In the genomic region with DNA sequence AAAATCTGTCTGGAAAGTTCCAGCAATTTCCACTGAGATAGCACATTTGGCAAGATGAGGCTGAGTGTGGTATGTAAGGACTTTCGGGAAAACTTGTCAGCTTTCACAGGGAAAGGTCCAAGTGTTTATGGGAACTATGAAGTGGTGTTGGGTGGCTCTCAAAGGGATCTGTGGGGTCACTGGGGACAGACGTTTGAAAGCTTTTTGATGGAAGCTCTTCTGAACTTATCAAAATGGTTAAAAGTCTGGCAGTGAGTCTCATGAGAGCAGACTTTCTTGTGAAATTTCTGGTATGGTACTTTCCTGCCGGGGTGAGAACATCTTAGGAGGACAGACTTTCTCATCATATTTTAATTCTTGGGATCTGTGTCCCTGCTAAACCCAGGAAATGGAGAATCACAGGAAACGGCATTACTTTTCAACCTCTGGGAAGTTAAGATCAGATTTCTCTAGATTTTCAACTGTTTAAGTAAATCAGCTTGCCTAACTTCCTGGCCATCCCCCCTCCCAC, we compare ENCODE assay signal across 14 cellular contexts.
DNase-seq lines count a peak whose midpoint lies in the region; ATAC-seq and TF ChIP-seq lines count a peak whose summit lies in the region.
"Had no signal": no experiment of that assay in that cellular context is flagged by ENCODE, and none has a peak within 500 bp of the region (broad histone marks: within the 10 kb centered on the region; RNA-seq: fewer than 3 reads in every experiment).

No MANE protein-coding gene starts in this region.

- no peaks in the 10 kb centered on the region for H3K27me3 ChIP-seq in dorsolateral prefrontal cortex
- H3K27me3 ChIP-seq in lower lobe of right lung (ENCODE audit: low read depth), result no peaks in the 10 kb centered on the region
- H3K27me3 ChIP-seq in skeletal muscle tissue (ENCODE audit: control insufficient read depth in 3 of 3, insufficient read depth in 3 of 3, low read length in 3 of 3), result no peaks in the 10 kb centered on the region
- H3K27me3 ChIP-seq: neutrophil had no signal

- TF ChIP-seq CTCF in dorsolateral prefrontal cortex (IDR thresholded peaks at IDR 0.05 in 54 of 56, conservative IDR thresholded peaks at IDR 0.05 in 2 of 56; ENCODE audit: low read depth in 1 of 56, partially characterized antibody in 56 of 56) (no peak), lower lobe of right lung (IDR thresholded peaks at IDR 0.05) (no peak)

- ATAC-seq in lower lobe of right lung (peak in 1 of 2 donors; percentile 53), HG02763 (IDR thresholded peaks at IDR 0.05; ENCODE audit: unreplicated experiment) (no peak), GM18517 (IDR thresholded peaks at IDR 0.05; ENCODE audit: unreplicated experiment) (no peak), GM18511 (IDR thresholded peaks at IDR 0.05; ENCODE audit: unreplicated experiment) (no peak), HG03342 (IDR thresholded peaks at IDR 0.05; ENCODE audit: unreplicated experiment) (no peak)
- ATAC-seq: Panc1 had no signal

- H3K9ac ChIP-seq in skeletal muscle tissue (ENCODE audit: low read depth in 1 of 3, low read length in 3 of 3), result peak overlapping the region in 2 of 3 donors; percentile 20 to 45

- H3K27ac ChIP-seq in dorsolateral prefrontal cortex (peak overlapping the region; percentile 77 to 99 (median 95)), lower lobe of right lung (peak overlapping the region; percentile 70), skeletal muscle tissue (ENCODE audit: low read depth, low read length) (peak overlapping the region; percentile 79)
- H3K27ac ChIP-seq: neutrophil had no signal

- peak overlapping the region in 53 of 59 donors; percentile 6 to 65 (median 36) for H3K4me3 ChIP-seq in dorsolateral prefrontal cortex
- H3K4me3 ChIP-seq in lower lobe of right lung, result no peak overlapping the region
- no peak overlapping the region for H3K4me3 ChIP-seq in skeletal muscle tissue (ENCODE audit: low read length in 3 of 3)

- DNase-seq in GM03348 (ENCODE audit: low spot score) (peak; percentile 21), dorsolateral prefrontal cortex (no peak), lower lobe of right lung (no peak)
- DNase-seq: DMS79 treated with DMSO at 0.1 percent for 48 hours; effector memory CD4-positive, alpha-beta T cell; T1000; trophoblast cell had no signal

- H3K36me3 ChIP-seq in lower lobe of right lung (no peaks in the 10 kb centered on the region), skeletal muscle tissue (ENCODE audit: control insufficient read depth in 3 of 3, insufficient read depth in 3 of 3, low read length in 3 of 3) (no peaks in the 10 kb centered on the region)
- H3K36me3 ChIP-seq: neutrophil had no signal

- H3K9me3 ChIP-seq in lower lobe of right lung (no peaks in the 10 kb centered on the region), skeletal muscle tissue (ENCODE audit: control insufficient read depth in 3 of 3, low read length in 3 of 3) (peaks cover 0 to 2% (median 0%) of the 10 kb centered on the region in 3 donors)
- H3K9me3 ChIP-seq: neutrophil had no signal

- intact Hi-C loops in dorsolateral prefrontal cortex (cut with DNase I), result loop anchor here (5.0 to 10.0 kb wide), 2 partner anchors 129 to 131 kb away; no protein-coding TSS in a partner anchor
- intact Hi-C loops in lower lobe of right lung (cut with DNase I), result no loop called here

- H3K4me1 ChIP-seq in lower lobe of right lung (no peaks in the 10 kb centered on the region), skeletal muscle tissue (ENCODE audit: control insufficient read depth in 3 of 3, insufficient read depth in 3 of 3, low read length in 3 of 3) (no peaks in the 10 kb centered on the region)

Comparison
In these comparisons a context has a peak if more than half of its experiments do, and no peak if none do; other contexts are left out.
1. H3K4me3 ChIP-seq: peak in dorsolateral prefrontal cortex (53 of 59); none in lower lobe of right lung (single experiment) and skeletal muscle tissue (0 of 3).
2. Peak in every context shown above with its lines, with median percentiles within 50 percentile points of each other: H3K27ac ChIP-seq.